16 cellular contexts compared by ENCODE assay signal in genomic region chr1:56033321-56034037, GRCh38.
DNase-seq lines count a peak whose midpoint lies in the region; ATAC-seq and TF ChIP-seq lines count a peak whose summit lies in the region.
"Had no signal": no experiment of that assay in that cellular context is flagged by ENCODE, and none has a peak within 500 bp of the region (broad histone marks: within the 10 kb centered on the region; RNA-seq: fewer than 3 reads in every experiment).

No MANE protein-coding gene starts in this region.

- peak; percentile 84 for DNase-seq in G401 (ENCODE audit: low spot score)
- DNase-seq in fibroblast of the aortic adventitia (ENCODE audit: low read depth), result peak; percentile 31
- DNase-seq in sciatic nerve (ENCODE audit: low spot score), result no peak
- no peak for DNase-seq in NCI-H524 (lab: John Stamatoyannopoulos, UW)
- DNase-seq in NCI-H510A (lab: John Stamatoyannopoulos, UW), result no peak
- DNase-seq in KBM-7, result no peak
- DNase-seq: ACHN; Calu3; CD4-positive, alpha-beta T cell; DND-41; H7; NCI-H1417 treated with DMSO at 0.1 percent for 48 hours; NCI-H2029; NCI-H510A treated with DMSO at 0.1 percent for 48 hours had no signal

- CTCF ChIA-PET in HEK293 (lab: Yijun Ruan, JAX), result no interaction called here

- in situ Hi-C loops in G401 (cut with HindIII; ENCODE audit: low sequenced_read_pairs), result no loop called here
- in situ Hi-C loops in KBM-7 (cut with MboI; ENCODE audit: low pct_unique_long_range_greater_than_20kb, low sequenced_read_pairs), result no loop called here

- no peaks in the 10 kb centered on the region for H3K36me3 ChIP-seq in HEK293 (ENCODE audit: control insufficient read depth in 2 of 2, insufficient read depth in 1 of 2, low read length in 2 of 2)

- ATAC-seq in sciatic nerve, result peak; percentile 53

- POLR2A ChIA-PET in HEK293 (lab: Yijun Ruan, JAX), result no interaction called here

- no peak for TF ChIP-seq CTCF in HEK293 (tag by site-specific recombination; IDR thresholded peaks at IDR 0.05)
- no peak for TF ChIP-seq CTCF in fibroblast of the aortic adventitia (IDR thresholded peaks at IDR 0.05; ENCODE audit: insufficient read depth, low read length)

- no peaks in the 10 kb centered on the region for H3K9me3 ChIP-seq in HEK293 (ENCODE audit: control insufficient read depth, insufficient read depth, low read depth, low read length)

- H3K27ac ChIP-seq in HEK293 (ENCODE audit: extremely low read depth, low read depth, low read length), result no peak overlapping the region
- H3K27ac ChIP-seq: SK-N-MC had no signal

- no peaks in the 10 kb centered on the region for H3K4me1 ChIP-seq in HEK293 (ENCODE audit: control insufficient read depth, insufficient read depth, low read length)

- intact Hi-C loops in sciatic nerve (cut with DNase I), result no loop called here

- H3K4me3 ChIP-seq in HEK293 (ENCODE audit: low read depth, low read length), result no peak overlapping the region
- H3K4me3 ChIP-seq in fibroblast of the aortic adventitia (ENCODE audit: low read depth, low read length), result no peak overlapping the region
- H3K4me3 ChIP-seq: SK-N-MC had no signal

TF ChIP-seq in HEK293, 187 proteins besides CTCF, POLR2A, EP300 and RAD21:
- TF ChIP-seq, protein P1, sequence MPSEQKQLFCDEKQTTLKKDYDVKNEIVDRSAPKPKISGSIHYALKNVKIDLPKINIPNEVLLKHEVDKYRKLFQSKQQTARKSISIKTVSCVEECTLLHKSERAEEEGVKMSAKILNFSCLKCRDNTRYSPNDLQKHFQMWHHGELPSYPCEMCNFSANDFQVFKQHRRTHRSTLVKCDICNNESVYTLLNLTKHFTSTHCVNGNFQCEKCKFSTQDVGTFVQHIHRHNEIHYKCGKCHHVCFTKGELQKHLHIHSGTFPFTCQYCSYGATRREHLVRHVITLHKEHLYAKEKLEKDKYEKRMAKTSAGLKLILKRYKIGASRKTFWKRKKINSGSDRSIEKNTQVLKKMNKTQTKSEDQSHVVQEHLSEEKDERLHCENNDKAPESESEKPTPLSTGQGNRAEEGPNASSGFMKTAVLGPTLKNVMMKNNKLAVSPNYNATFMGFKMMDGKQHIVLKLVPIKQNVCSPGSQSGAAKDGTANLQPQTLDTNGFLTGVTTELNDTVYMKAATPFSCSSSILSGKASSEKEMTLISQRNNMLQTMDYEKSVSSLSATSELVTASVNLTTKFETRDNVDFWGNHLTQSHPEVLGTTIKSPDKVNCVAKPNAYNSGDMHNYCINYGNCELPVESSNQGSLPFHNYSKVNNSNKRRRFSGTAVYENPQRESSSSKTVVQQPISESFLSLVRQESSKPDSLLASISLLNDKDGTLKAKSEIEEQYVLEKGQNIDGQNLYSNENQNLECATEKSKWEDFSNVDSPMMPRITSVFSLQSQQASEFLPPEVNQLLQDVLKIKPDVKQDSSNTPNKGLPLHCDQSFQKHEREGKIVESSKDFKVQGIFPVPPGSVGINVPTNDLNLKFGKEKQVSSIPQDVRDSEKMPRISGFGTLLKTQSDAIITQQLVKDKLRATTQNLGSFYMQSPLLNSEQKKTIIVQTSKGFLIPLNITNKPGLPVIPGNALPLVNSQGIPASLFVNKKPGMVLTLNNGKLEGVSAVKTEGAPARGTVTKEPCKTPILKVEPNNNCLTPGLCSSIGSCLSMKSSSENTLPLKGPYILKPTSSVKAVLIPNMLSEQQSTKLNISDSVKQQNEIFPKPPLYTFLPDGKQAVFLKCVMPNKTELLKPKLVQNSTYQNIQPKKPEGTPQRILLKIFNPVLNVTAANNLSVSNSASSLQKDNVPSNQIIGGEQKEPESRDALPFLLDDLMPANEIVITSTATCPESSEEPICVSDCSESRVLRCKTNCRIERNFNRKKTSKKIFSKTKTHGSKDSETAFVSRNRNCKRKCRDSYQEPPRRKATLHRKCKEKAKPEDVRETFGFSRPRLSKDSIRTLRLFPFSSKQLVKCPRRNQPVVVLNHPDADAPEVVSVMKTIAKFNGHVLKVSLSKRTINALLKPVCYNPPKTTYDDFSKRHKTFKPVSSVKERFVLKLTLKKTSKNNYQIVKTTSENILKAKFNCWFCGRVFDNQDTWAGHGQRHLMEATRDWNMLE (tag by site-specific recombination; conservative IDR thresholded peaks at IDR 0.05; ENCODE audit: low read depth), result no peak
- TF ChIP-seq SCRT2 (tag by site-specific recombination; IDR thresholded peaks at IDR 0.05), result peak; percentile 35; the same call in 1 of the 2 replicates
TF ChIP-seq in HEK293: peak in this region for 1.

Comparison
In these comparisons a context has a peak if more than half of its experiments do, and no peak if none do; other contexts are left out.
1. DNase-seq: peak in G401 (single experiment) and fibroblast of the aortic adventitia (single experiment); none in sciatic nerve (single experiment), NCI-H524 (0 of 2), NCI-H510A (single experiment) and KBM-7 (single experiment).